ENCODE assay signal across 25 cellular contexts in genomic region chr5:151231359-151231758, GRCh38. TPM values are rescaled to one million over a fixed set of nuclear protein-coding genes. Genes with fewer than 3 reads are reported as not detected.
"Had no signal": no experiment of that assay in that cellular context is flagged by ENCODE, and none has a peak within 500 bp of the region (broad histone marks: within the 10 kb centered on the region; RNA-seq: fewer than 3 reads in every experiment).

No MANE protein-coding gene starts in this region.

- H3K27me3 ChIP-seq: esophagus squamous epithelium, ovary, sigmoid colon, tibial nerve, upper lobe of right lung, uterus had no signal

- ATAC-seq: left ventricle myocardium superior; lower lobe of right lung; naive thymus-derived CD8-positive, alpha-beta T cell; psoas muscle; right cardiac atrium; stimulated activated naive B cell treated with anti-CD40 and anti-IgM and Interleukin-4, amounts not matched to agents 10 μg/mL and 1 μg/mL and 100 μg/mL, for 72 hours; upper lobe of right lung had no signal

- DNase-seq: dermis blood vessel endothelial cell; effector memory CD4-positive, alpha-beta T cell; esophagus squamous epithelium; head of caudate nucleus; left ventricle myocardium superior; lower lobe of right lung; naive thymus-derived CD8-positive, alpha-beta T cell; occipital lobe; ovary; posterior cingulate gyrus; psoas muscle; right cardiac atrium; sigmoid colon; stimulated activated CD4-positive, alpha-beta T cell treated with anti-CD3 and anti-CD28 coated beads, Interleukin-2, amount 100 ng/mL, for 24 hours; stimulated activated CD4-positive, alpha-beta T cell treated with anti-CD3 and anti-CD28 coated beads, Interleukin-4, amount 100 ng/mL, for 24 hours; stimulated activated naive B cell treated with anti-CD40 and anti-IgM and Interleukin-4, amounts not matched to agents 10 μg/mL and 1 μg/mL and 100 μg/mL, for 72 hours; upper lobe of right lung; uterus had no signal

- H3K4me3 ChIP-seq: coronary artery, esophagus squamous epithelium, lower lobe of right lung, ovary, psoas muscle, sigmoid colon, thoracic aorta, tibial nerve, upper lobe of right lung, uterus had no signal

- H3K9me3 ChIP-seq: esophagus squamous epithelium, lower lobe of right lung, ovary, psoas muscle, sigmoid colon, thoracic aorta, tibial nerve, upper lobe of right lung, uterus had no signal

- FAIRE-seq: endothelial cell of umbilical vein, frontal cortex, keratinocyte had no signal

- H3K36me3 ChIP-seq: esophagus squamous epithelium, lower lobe of right lung, ovary, sigmoid colon, thoracic aorta, tibial nerve, upper lobe of right lung, uterus had no signal

- H3K27ac ChIP-seq: coronary artery, esophagus squamous epithelium, lower lobe of right lung, ovary, psoas muscle, sigmoid colon, thoracic aorta, tibial nerve, upper lobe of right lung had no signal

RNA-seq across cellular contexts. Expression of gene CCDC69, which starts 7.5 kb away (rescaled TPM):
- polyA plus RNA-seq: neural cell had no signal
